Comparison of ENCODE assay signal across 1 cellular context in the genomic region with DNA sequence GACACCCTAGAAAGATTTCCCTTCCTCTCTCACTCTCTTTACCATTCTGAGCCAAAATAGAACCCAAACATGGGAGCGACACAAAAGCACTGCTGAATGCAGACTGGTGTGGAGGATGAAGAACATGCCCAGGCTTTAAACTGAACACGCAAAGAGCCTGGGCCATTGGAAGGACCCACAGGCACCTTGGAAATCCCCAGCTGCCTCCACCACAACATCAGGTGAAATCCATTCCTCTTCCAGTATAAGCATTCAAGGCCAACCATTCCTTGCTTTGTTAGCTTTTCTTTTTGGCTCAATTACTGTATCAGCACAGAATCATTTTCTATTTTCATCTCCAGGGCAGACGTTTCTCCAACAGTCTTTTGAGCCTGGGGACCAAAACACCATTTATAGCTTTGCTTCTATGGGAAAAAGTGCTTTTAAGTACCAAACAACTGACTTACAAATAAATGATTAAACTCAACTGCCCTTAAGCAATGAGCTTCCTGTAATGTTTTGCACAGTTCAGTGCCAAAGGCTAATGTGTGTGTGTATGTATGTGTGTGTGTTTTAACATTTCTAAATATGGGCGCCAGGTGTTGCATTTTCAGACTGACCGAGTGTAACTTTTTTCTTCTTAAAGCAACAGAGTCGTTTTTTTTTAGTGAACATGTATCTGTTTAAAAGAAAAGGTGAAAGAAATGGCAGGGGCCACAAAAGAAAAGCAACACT.
TF ChIP-seq lines count a peak whose summit lies in the region.

No MANE protein-coding gene starts in this region.

TF ChIP-seq in GM12878, 131 proteins besides CTCF, POLR2A, EP300 and RAD21 (continued from another document and continues in another):
- TF ChIP-seq, protein P1, sequence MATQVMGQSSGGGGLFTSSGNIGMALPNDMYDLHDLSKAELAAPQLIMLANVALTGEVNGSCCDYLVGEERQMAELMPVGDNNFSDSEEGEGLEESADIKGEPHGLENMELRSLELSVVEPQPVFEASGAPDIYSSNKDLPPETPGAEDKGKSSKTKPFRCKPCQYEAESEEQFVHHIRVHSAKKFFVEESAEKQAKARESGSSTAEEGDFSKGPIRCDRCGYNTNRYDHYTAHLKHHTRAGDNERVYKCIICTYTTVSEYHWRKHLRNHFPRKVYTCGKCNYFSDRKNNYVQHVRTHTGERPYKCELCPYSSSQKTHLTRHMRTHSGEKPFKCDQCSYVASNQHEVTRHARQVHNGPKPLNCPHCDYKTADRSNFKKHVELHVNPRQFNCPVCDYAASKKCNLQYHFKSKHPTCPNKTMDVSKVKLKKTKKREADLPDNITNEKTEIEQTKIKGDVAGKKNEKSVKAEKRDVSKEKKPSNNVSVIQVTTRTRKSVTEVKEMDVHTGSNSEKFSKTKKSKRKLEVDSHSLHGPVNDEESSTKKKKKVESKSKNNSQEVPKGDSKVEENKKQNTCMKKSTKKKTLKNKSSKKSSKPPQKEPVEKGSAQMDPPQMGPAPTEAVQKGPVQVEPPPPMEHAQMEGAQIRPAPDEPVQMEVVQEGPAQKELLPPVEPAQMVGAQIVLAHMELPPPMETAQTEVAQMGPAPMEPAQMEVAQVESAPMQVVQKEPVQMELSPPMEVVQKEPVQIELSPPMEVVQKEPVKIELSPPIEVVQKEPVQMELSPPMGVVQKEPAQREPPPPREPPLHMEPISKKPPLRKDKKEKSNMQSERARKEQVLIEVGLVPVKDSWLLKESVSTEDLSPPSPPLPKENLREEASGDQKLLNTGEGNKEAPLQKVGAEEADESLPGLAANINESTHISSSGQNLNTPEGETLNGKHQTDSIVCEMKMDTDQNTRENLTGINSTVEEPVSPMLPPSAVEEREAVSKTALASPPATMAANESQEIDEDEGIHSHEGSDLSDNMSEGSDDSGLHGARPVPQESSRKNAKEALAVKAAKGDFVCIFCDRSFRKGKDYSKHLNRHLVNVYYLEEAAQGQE (IDR thresholded peaks at IDR 0.05; ENCODE audit: low read depth, low read length) = no peak
- TF ChIP-seq NR2F1 (conservative IDR thresholded peaks at IDR 0.05) (peak; percentile 66; the same call in 1 of the 2 replicates), CHD2 (IDR thresholded peaks at IDR 0.05; ENCODE audit: borderline replicate concordance, low read depth, low read length) (0 out of 2 replicates have a peak, but pooled peaks have one; percentile 70), GATAD2B (conservative IDR thresholded peaks at IDR 0.05; ENCODE audit: low read depth) (peak; percentile 65), EGR1 (IDR thresholded peaks at IDR 0.05; ENCODE audit: borderline replicate concordance in 1 of 2, low read depth in 2 of 2, low read length in 2 of 2) (no peak), SMC3 (IDR thresholded peaks at IDR 0.05; ENCODE audit: borderline replicate concordance, low read length) (no peak; the same call in 1 of the 2 replicates), FOS (IDR thresholded peaks at IDR 0.05; ENCODE audit: borderline replicate concordance, extremely low read depth, insufficient read length) (no peak), STAT3 (IDR thresholded peaks at IDR 0.05; ENCODE audit: low read depth, low read length) (no peak; the same call in none of the 2 replicates), RFX5 (IDR thresholded peaks at IDR 0.05; ENCODE audit: low read depth, low read length) (0 out of 2 replicates have a peak, but pooled peaks have one; percentile 10), CBFB (IDR thresholded peaks at IDR 0.05; ENCODE audit: low read depth) (no peak; the same call in none of the 2 replicates), FOXK2 (IDR thresholded peaks at IDR 0.05) (no peak), KDM1A (IDR thresholded peaks at IDR 0.05; ENCODE audit: borderline replicate concordance) (no peak), TBL1XR1 (IDR thresholded peaks at IDR 0.05; ENCODE audit: low read depth, low read length) (peak; percentile 86), CEBPB (IDR thresholded peaks at IDR 0.05; ENCODE audit: borderline replicate concordance in 1 of 2, low read depth in 2 of 2, low read length in 2 of 2) (0 out of 4 replicates have a peak, but pooled peaks of 1 of the 2 experiments have one; percentile 51), LARP7 (IDR thresholded peaks at IDR 0.05) (no peak), TARDBP (IDR thresholded peaks at IDR 0.05; ENCODE audit: borderline replicate concordance) (no peak), HCFC1 (IDR thresholded peaks at IDR 0.05; ENCODE audit: low read length) (no peak), TCF12 (IDR thresholded peaks at IDR 0.05; ENCODE audit: low read depth, low read length) (peak; percentile 96), ASH2L (IDR thresholded peaks at IDR 0.05; ENCODE audit: borderline replicate concordance, low read depth) (no peak; the same call in 1 of the 2 replicates), MEF2A (IDR thresholded peaks at IDR 0.05; ENCODE audit: insufficient read depth, low read depth, low read length) (peak; percentile 93), JUNB (IDR thresholded peaks at IDR 0.05) (no peak), SUPT20H (IDR thresholded peaks at IDR 0.05; ENCODE audit: borderline replicate concordance, control insufficient read depth, low read depth, low read length) (no peak), PAX5 (IDR thresholded peaks at IDR 0.05; ENCODE audit: borderline replicate concordance, low read depth, low read length) (peak; percentile 59; the same call in 1 of the 2 replicates), KAT2A (conservative IDR thresholded peaks at IDR 0.05; ENCODE audit: control insufficient read depth, low read depth, low read length) (no peak), SMAD1 (IDR thresholded peaks at IDR 0.05; ENCODE audit: low read depth, partially characterized antibody) (no peak), POLR2AphosphoS2 (IDR thresholded peaks at IDR 0.05; ENCODE audit: low read depth, low read length) (no peak), PAX8 (IDR thresholded peaks at IDR 0.05) (no peak; the same call in 1 of the 2 replicates), ZNF207 (IDR thresholded peaks at IDR 0.05; ENCODE audit: borderline replicate concordance) (0 out of 2 replicates have a peak, but pooled peaks have one; percentile 27), ZNF217 (IDR thresholded peaks at IDR 0.05) (peak; percentile 30; the same call in 1 of the 2 replicates), BCL11A (IDR thresholded peaks at IDR 0.05; ENCODE audit: low read depth, low read length) (peak; percentile 61; the same call in 1 of the 2 replicates), HDAC6 (IDR thresholded peaks at IDR 0.05; ENCODE audit: unreplicated experiment) (no peak), ZZZ3 (IDR thresholded peaks at IDR 0.05; ENCODE audit: control insufficient read depth, insufficient read length, low read depth) (no peak), NFIC (IDR thresholded peaks at IDR 0.05; ENCODE audit: low read depth, low read length) (peak; percentile 51; the same call in 1 of the 2 replicates), NFXL1 (IDR thresholded peaks at IDR 0.05; ENCODE audit: borderline replicate concordance) (no peak)
- TF ChIP-seq, protein P2, sequence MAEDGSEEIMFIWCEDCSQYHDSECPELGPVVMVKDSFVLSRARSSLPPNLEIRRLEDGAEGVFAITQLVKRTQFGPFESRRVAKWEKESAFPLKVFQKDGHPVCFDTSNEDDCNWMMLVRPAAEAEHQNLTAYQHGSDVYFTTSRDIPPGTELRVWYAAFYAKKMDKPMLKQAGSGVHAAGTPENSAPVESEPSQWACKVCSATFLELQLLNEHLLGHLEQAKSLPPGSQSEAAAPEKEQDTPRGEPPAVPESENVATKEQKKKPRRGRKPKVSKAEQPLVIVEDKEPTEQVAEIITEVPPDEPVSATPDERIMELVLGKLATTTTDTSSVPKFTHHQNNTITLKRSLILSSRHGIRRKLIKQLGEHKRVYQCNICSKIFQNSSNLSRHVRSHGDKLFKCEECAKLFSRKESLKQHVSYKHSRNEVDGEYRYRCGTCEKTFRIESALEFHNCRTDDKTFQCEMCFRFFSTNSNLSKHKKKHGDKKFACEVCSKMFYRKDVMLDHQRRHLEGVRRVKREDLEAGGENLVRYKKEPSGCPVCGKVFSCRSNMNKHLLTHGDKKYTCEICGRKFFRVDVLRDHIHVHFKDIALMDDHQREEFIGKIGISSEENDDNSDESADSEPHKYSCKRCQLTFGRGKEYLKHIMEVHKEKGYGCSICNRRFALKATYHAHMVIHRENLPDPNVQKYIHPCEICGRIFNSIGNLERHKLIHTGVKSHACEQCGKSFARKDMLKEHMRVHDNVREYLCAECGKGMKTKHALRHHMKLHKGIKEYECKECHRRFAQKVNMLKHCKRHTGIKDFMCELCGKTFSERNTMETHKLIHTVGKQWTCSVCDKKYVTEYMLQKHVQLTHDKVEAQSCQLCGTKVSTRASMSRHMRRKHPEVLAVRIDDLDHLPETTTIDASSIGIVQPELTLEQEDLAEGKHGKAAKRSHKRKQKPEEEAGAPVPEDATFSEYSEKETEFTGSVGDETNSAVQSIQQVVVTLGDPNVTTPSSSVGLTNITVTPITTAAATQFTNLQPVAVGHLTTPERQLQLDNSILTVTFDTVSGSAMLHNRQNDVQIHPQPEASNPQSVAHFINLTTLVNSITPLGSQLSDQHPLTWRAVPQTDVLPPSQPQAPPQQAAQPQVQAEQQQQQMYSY (CRISPR knock-in tag; IDR thresholded peaks at IDR 0.05) = no peak
- TF ChIP-seq, protein P3, sequence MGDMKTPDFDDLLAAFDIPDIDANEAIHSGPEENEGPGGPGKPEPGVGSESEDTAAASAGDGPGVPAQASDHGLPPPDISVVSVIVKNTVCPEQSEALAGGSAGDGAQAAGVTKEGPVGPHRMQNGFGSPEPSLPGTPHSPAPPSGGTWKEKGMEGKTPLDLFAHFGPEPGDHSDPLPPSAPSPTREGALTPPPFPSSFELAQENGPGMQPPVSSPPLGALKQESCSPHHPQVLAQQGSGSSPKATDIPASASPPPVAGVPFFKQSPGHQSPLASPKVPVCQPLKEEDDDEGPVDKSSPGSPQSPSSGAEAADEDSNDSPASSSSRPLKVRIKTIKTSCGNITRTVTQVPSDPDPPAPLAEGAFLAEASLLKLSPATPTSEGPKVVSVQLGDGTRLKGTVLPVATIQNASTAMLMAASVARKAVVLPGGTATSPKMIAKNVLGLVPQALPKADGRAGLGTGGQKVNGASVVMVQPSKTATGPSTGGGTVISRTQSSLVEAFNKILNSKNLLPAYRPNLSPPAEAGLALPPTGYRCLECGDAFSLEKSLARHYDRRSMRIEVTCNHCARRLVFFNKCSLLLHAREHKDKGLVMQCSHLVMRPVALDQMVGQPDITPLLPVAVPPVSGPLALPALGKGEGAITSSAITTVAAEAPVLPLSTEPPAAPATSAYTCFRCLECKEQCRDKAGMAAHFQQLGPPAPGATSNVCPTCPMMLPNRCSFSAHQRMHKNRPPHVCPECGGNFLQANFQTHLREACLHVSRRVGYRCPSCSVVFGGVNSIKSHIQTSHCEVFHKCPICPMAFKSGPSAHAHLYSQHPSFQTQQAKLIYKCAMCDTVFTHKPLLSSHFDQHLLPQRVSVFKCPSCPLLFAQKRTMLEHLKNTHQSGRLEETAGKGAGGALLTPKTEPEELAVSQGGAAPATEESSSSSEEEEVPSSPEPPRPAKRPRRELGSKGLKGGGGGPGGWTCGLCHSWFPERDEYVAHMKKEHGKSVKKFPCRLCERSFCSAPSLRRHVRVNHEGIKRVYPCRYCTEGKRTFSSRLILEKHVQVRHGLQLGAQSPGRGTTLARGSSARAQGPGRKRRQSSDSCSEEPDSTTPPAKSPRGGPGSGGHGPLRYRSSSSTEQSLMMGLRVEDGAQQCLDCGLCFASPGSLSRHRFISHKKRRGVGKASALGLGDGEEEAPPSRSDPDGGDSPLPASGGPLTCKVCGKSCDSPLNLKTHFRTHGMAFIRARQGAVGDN (IDR thresholded peaks at IDR 0.05) = peak; percentile 47
- TF ChIP-seq, protein P4, sequence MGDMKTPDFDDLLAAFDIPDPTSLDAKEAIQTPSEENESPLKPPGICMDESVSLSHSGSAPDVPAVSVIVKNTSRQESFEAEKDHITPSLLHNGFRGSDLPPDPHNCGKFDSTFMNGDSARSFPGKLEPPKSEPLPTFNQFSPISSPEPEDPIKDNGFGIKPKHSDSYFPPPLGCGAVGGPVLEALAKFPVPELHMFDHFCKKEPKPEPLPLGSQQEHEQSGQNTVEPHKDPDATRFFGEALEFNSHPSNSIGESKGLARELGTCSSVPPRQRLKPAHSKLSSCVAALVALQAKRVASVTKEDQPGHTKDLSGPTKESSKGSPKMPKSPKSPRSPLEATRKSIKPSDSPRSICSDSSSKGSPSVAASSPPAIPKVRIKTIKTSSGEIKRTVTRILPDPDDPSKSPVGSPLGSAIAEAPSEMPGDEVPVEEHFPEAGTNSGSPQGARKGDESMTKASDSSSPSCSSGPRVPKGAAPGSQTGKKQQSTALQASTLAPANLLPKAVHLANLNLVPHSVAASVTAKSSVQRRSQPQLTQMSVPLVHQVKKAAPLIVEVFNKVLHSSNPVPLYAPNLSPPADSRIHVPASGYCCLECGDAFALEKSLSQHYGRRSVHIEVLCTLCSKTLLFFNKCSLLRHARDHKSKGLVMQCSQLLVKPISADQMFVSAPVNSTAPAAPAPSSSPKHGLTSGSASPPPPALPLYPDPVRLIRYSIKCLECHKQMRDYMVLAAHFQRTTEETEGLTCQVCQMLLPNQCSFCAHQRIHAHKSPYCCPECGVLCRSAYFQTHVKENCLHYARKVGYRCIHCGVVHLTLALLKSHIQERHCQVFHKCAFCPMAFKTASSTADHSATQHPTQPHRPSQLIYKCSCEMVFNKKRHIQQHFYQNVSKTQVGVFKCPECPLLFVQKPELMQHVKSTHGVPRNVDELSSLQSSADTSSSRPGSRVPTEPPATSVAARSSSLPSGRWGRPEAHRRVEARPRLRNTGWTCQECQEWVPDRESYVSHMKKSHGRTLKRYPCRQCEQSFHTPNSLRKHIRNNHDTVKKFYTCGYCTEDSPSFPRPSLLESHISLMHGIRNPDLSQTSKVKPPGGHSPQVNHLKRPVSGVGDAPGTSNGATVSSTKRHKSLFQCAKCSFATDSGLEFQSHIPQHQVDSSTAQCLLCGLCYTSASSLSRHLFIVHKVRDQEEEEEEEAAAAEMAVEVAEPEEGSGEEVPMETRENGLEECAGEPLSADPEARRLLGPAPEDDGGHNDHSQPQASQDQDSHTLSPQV (IDR thresholded peaks at IDR 0.05) = no peak
- TF ChIP-seq, protein P5, sequence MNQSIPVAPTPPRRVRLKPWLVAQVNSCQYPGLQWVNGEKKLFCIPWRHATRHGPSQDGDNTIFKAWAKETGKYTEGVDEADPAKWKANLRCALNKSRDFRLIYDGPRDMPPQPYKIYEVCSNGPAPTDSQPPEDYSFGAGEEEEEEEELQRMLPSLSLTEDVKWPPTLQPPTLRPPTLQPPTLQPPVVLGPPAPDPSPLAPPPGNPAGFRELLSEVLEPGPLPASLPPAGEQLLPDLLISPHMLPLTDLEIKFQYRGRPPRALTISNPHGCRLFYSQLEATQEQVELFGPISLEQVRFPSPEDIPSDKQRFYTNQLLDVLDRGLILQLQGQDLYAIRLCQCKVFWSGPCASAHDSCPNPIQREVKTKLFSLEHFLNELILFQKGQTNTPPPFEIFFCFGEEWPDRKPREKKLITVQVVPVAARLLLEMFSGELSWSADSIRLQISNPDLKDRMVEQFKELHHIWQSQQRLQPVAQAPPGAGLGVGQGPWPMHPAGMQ (IDR thresholded peaks at IDR 0.05; ENCODE audit: borderline replicate concordance) = no peak
